Comparison of ENCODE assay signal across 18 cellular contexts in the genomic region with DNA sequence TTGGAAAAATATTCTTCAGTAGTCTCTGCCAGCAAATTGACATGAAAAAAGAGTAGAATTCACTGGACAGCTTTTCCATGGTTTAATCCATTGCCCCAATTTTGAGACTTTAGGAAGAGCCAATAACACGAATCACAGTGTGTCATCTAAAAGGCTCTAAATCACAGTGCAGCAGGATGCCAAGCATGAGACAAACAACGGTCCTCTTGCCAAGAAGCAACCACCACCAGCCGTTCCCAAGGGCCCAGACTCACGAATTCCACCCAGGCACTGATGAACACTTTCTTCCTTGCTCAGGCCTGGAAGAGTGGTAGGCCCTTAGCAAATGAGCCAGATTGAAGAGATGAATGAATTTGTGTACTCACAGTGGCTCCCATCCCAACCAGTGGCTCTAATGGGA. TPM values are rescaled to one million over a fixed set of nuclear protein-coding genes. Genes with fewer than 3 reads are reported as not detected.
DNase-seq lines count a peak whose midpoint lies in the region; ATAC-seq and TF ChIP-seq lines count a peak whose summit lies in the region.
"Had no signal": no experiment of that assay in that cellular context is flagged by ENCODE, and none has a peak within 500 bp of the region (broad histone marks: within the 10 kb centered on the region; RNA-seq: fewer than 3 reads in every experiment).

No MANE protein-coding gene starts in this region.

- no peak overlapping the region for H3K4me3 ChIP-seq in fibroblast of mammary gland (ENCODE audit: control insufficient read depth, low read depth, low read length)
- no peak overlapping the region for H3K4me3 ChIP-seq in skeletal muscle cell (ENCODE audit: low read depth, low read length)
- no peak overlapping the region for H3K4me3 ChIP-seq in SK-N-SH (ENCODE audit: low read depth in 2 of 2, low read length in 1 of 2)

- no peaks in the 10 kb centered on the region for H3K79me2 ChIP-seq in SK-N-SH (ENCODE audit: insufficient read depth)

- peaks cover 55% of the 10 kb centered on the region for H3K27me3 ChIP-seq in SK-N-SH (ENCODE audit: insufficient read depth)

- H4K20me1 ChIP-seq in SK-N-SH (ENCODE audit: insufficient read depth): no peaks in the 10 kb centered on the region

- no peak for TF ChIP-seq RAD21 in SK-N-SH (IDR thresholded peaks at IDR 0.05; ENCODE audit: low read length)

- no peak overlapping the region for H3K9ac ChIP-seq in SK-N-SH

- H2AFZ ChIP-seq in SK-N-SH (ENCODE audit: low read depth): no peak overlapping the region

- no peak for TF ChIP-seq EP300 in SK-N-SH (IDR thresholded peaks at IDR 0.05; ENCODE audit: borderline replicate concordance in 1 of 2, low read depth in 1 of 2, low read length in 1 of 2)

- peak; percentile 14 for DNase-seq in activated CD4-positive, CD25-positive, alpha-beta regulatory T cell treated with anti-CD3 and anti-CD28 coated beads, Interleukin-2, amount 50 U/mL, for 72 hours
- DNase-seq in fibroblast of mammary gland (ENCODE audit: low read depth) (peak; percentile 25), skeletal muscle cell (ENCODE audit: low read depth) (peak; percentile 4), SK-N-SH (no peak), DMS53 treated with DMSO at 0.1 percent for 48 hours (lab: John Stamatoyannopoulos, UW; ENCODE audit: unreplicated experiment) (no peak)
- DNase-seq: BE2C, Calu3, DND-41, NCI-H2029, NCI-H446, NCI-H524 treated with DMSO at 0.1 percent for 48 hours, NCI-H774 had no signal

- H3K9me3 ChIP-seq in SK-N-SH: no peaks in the 10 kb centered on the region
- H3K9me3 ChIP-seq: BE2C had no signal

- WGBS in SK-N-SH (ENCODE audit: low lambda C conversion rate): 0% methylated on average over 4 of the region's 4 CpGs

- no peaks in the 10 kb centered on the region for H3K36me3 ChIP-seq in SK-N-SH (replicated peaks in 1 of 2; ENCODE audit: control insufficient read depth in 1 of 2, insufficient read depth in 2 of 2, low read length in 1 of 2)
- H3K36me3 ChIP-seq: BE2C had no signal

- CTCF ChIA-PET in SK-N-SH (lab: Yijun Ruan, JAX): no interaction called here

- H3K4me2 ChIP-seq in SK-N-SH: no peak overlapping the region

- no peak for ATAC-seq in activated CD4-positive, CD25-positive, alpha-beta regulatory T cell treated with anti-CD3 and anti-CD28 coated beads, Interleukin-2, amount 50 U/mL, for 24 hours
- ATAC-seq in HG03095 (IDR thresholded peaks at IDR 0.05; ENCODE audit: unreplicated experiment): no peak
- ATAC-seq: HCT116, HepG2, SK-N-SH treated with all-trans-retinoic acid at 6 μM for 48 hours had no signal

- H3K4me1 ChIP-seq in SK-N-SH (ENCODE audit: control insufficient read depth in 1 of 2, insufficient read depth in 2 of 2, low read depth in 1 of 2, low read length in 1 of 2): no peaks in the 10 kb centered on the region
- H3K4me1 ChIP-seq: BE2C had no signal

- H3K9me2 ChIP-seq in SK-N-SH: no peaks in the 10 kb centered on the region

- POLR2A ChIA-PET in SK-N-SH (lab: Yijun Ruan, JAX): no interaction called here

- H3F3A ChIP-seq in SK-N-SH (replicated peaks; ENCODE audit: insufficient read depth): no peaks in the 10 kb centered on the region

- H3K27ac ChIP-seq in SK-N-SH (ENCODE audit: low read depth in 2 of 2, low read length in 1 of 2): no peak overlapping the region
- H3K27ac ChIP-seq: 22Rv1 had no signal

- TF ChIP-seq CTCF in fibroblast of mammary gland (conservative IDR thresholded peaks at IDR 0.05; ENCODE audit: control insufficient read depth, insufficient read depth, low read depth, low read length) (no peak), SK-N-SH (IDR thresholded peaks at IDR 0.05) (no peak)

TF ChIP-seq in SK-N-SH, 30 proteins besides CTCF, POLR2A, EP300 and RAD21:
- TF ChIP-seq GATA2 (CRISPR knock-in tag; IDR thresholded peaks at IDR 0.05): no peak
- TF ChIP-seq TEAD4 (IDR thresholded peaks at IDR 0.05; ENCODE audit: borderline replicate concordance, insufficient read depth): no peak
- TF ChIP-seq, protein P1, sequence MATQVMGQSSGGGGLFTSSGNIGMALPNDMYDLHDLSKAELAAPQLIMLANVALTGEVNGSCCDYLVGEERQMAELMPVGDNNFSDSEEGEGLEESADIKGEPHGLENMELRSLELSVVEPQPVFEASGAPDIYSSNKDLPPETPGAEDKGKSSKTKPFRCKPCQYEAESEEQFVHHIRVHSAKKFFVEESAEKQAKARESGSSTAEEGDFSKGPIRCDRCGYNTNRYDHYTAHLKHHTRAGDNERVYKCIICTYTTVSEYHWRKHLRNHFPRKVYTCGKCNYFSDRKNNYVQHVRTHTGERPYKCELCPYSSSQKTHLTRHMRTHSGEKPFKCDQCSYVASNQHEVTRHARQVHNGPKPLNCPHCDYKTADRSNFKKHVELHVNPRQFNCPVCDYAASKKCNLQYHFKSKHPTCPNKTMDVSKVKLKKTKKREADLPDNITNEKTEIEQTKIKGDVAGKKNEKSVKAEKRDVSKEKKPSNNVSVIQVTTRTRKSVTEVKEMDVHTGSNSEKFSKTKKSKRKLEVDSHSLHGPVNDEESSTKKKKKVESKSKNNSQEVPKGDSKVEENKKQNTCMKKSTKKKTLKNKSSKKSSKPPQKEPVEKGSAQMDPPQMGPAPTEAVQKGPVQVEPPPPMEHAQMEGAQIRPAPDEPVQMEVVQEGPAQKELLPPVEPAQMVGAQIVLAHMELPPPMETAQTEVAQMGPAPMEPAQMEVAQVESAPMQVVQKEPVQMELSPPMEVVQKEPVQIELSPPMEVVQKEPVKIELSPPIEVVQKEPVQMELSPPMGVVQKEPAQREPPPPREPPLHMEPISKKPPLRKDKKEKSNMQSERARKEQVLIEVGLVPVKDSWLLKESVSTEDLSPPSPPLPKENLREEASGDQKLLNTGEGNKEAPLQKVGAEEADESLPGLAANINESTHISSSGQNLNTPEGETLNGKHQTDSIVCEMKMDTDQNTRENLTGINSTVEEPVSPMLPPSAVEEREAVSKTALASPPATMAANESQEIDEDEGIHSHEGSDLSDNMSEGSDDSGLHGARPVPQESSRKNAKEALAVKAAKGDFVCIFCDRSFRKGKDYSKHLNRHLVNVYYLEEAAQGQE (IDR thresholded peaks at IDR 0.05; ENCODE audit: low read depth, low read length): no peak
- TF ChIP-seq NFIC (IDR thresholded peaks at IDR 0.05; ENCODE audit: borderline replicate concordance): no peak
- TF ChIP-seq SMC3 (IDR thresholded peaks at IDR 0.05; ENCODE audit: low read depth, low read length): no peak
- no peak for TF ChIP-seq RCOR1 (IDR thresholded peaks at IDR 0.05; ENCODE audit: low read length)
- no peak for TF ChIP-seq POLR2AphosphoS5 (IDR thresholded peaks at IDR 0.05; ENCODE audit: low read depth, low read length)
- TF ChIP-seq, protein P2, sequence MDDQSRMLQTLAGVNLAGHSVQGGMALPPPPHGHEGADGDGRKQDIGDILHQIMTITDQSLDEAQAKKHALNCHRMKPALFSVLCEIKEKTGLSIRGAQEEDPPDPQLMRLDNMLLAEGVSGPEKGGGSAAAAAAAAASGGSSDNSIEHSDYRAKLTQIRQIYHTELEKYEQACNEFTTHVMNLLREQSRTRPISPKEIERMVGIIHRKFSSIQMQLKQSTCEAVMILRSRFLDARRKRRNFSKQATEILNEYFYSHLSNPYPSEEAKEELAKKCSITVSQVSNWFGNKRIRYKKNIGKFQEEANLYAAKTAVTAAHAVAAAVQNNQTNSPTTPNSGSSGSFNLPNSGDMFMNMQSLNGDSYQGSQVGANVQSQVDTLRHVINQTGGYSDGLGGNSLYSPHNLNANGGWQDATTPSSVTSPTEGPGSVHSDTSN (IDR thresholded peaks at IDR 0.05): no peak
TF ChIP-seq in SK-N-SH: peak in this region for 0.

RNA-seq across cellular contexts. Expression of a gene that starts 18.4 kb away (rescaled TPM):
- not detected in 2 replicates for polyA plus RNA-seq in SK-N-SH (2012; rRNA removed)
- not detected in 2 replicates for polyA plus RNA-seq in SK-N-SH (2012; cell fraction: cytosol; rRNA removed)
- polyA plus RNA-seq in SK-N-SH (2012; cell fraction: nucleus; rRNA removed): not detected in 2 replicates
- polyA plus RNA-seq: HepG2 had no signal

Comparison
In these comparisons a context has a peak if more than half of its experiments do, and no peak if none do; other contexts are left out.
1. DNase-seq: peak in activated CD4-positive, CD25-positive, alpha-beta regulatory T cell treated with anti-CD3 and anti-CD28 coated beads, Interleukin-2, amount 50 U/mL, for 72 hours (single experiment), fibroblast of mammary gland (single experiment) and skeletal muscle cell (single experiment); none in SK-N-SH (single experiment) and DMS53 treated with DMSO at 0.1 percent for 48 hours (single experiment).